In the genomic region with DNA sequence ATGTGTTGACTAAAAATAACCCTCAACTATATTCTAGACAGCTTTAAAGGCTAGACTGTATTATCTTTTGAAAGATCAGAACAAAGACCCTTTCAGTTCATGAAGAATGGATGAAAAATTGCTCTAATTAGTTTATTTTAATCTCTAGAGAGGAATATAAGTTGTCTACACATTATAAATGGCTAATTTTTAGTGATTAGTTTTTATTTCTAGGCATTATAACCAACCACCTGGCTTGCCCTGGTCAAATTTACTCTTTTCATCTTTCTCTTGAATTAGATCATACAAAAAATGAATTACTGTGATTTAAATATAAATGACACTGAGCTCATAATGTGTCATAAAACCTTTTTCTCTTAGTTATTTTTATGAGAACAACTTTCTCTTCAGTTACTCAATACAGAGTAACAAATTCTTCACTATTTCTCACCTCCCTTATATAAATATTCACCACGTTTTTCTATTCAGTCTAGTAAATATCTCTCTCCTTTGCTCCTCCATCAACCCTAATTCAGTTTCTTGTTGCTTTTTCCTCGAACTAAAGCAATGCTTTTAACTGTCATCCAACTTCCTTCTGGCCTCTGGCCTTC, we compare ENCODE assay signal across 17 cellular contexts.
"Had no signal": no experiment of that assay in that cellular context is flagged by ENCODE, and none has a peak within 500 bp of the region (broad histone marks: within the 10 kb centered on the region; RNA-seq: fewer than 3 reads in every experiment).

No MANE protein-coding gene starts in this region.

- H3K4me3 ChIP-seq: gastrocnemius medialis, heart right ventricle, left ventricle myocardium inferior, neural progenitor cell, ovary, stomach, uterus had no signal

- H3K4me1 Mint-ChIP-seq: activated CD4-positive, alpha-beta T cell treated with anti-CD3 and anti-CD28 coated beads, Interleukin-2, amount 10 ng/mL, durations not matched to agents 7 days and 5 days; neural progenitor cell had no signal

- H3K27me3 Mint-ChIP-seq: activated CD4-positive, alpha-beta T cell treated with anti-CD3 and anti-CD28 coated beads, Interleukin-2, amount 10 ng/mL, durations not matched to agents 7 days and 5 days had no signal

- ATAC-seq: activated naive CD4-positive, alpha-beta T cell treated with anti-CD3 and anti-CD28 coated beads, Interleukin-2, amount 50 U/mL, for 72 hours; gastrocnemius medialis had no signal

- FAIRE-seq: colon, kidney, TTC549 had no signal

- H3K36me3 Mint-ChIP-seq: activated naive CD4-positive, alpha-beta T cell treated with anti-CD3 and anti-CD28 coated beads, Interleukin-2, amount 50 U/mL, for 72 hours; neural progenitor cell had no signal

- H3K27ac ChIP-seq: gastrocnemius medialis, heart right ventricle, left ventricle myocardium inferior, neural progenitor cell, ovary, stomach, uterus had no signal

- H3K27me3 ChIP-seq: gastrocnemius medialis, heart right ventricle, neural progenitor cell, ovary, stomach, uterus had no signal

- H3K4me1 ChIP-seq: gastrocnemius medialis, heart right ventricle, left ventricle myocardium inferior, neural progenitor cell, stomach, uterus had no signal

- H3K36me3 ChIP-seq: gastrocnemius medialis, heart right ventricle, left ventricle myocardium inferior, neural progenitor cell, ovary, stomach, uterus had no signal

- H3K4me2 ChIP-seq: neural progenitor cell had no signal

- H3K9me3 ChIP-seq: gastrocnemius medialis, ovary, stomach, uterus had no signal

- H2AFZ ChIP-seq: neural progenitor cell had no signal

- H3K27ac Mint-ChIP-seq: activated CD4-positive, alpha-beta T cell treated with anti-CD3 and anti-CD28 coated beads, Interleukin-2, amount 10 ng/mL, durations not matched to agents 7 days and 5 days; activated naive CD4-positive, alpha-beta T cell treated with anti-CD3 and anti-CD28 coated beads, Interleukin-2, amount 50 U/mL, for 72 hours; neural progenitor cell had no signal

- DNase-seq: activated CD4-positive, alpha-beta T cell treated with anti-CD3 and anti-CD28 coated beads, Interleukin-2, amount 10 ng/mL, durations not matched to agents 7 days and 5 days; activated CD4-positive, CD25-positive, alpha-beta regulatory T cell; activated CD8-positive, alpha-beta memory T cell treated with anti-CD3 and anti-CD28 coated beads for 24 hours; amniotic stem cell; gastrocnemius medialis; heart right ventricle; kidney; left ventricle myocardium inferior; mesendoderm; ovary; stimulated activated CD4-positive, alpha-beta T cell treated with anti-CD3 and anti-CD28 coated beads, Interleukin-4, amount 100 ng/mL, for 4 hours; stomach; uterus had no signal

- H3K9ac ChIP-seq: neural progenitor cell had no signal

- H3K4me3 Mint-ChIP-seq: activated CD4-positive, alpha-beta T cell treated with anti-CD3 and anti-CD28 coated beads, Interleukin-2, amount 10 ng/mL, durations not matched to agents 7 days and 5 days; neural progenitor cell had no signal
